Comparison of ENCODE assay signal across 8 cellular contexts in genomic region chr12:122870867-122871664, GRCh38. TPM values are rescaled to one million over a fixed set of nuclear protein-coding genes. Genes with fewer than 3 reads are reported as not detected.
A peak's percentile ranks its signal among the peaks of the same experiment; 100 is the strongest.
DNase-seq lines count a peak whose midpoint lies in the region; ATAC-seq and TF ChIP-seq lines count a peak whose summit lies in the region.

No MANE protein-coding gene starts in this region.

- H3K4me1 Mint-ChIP-seq in effector memory CD8-positive, alpha-beta T cell (ENCODE audit: low read depth in 2 of 2), result peaks cover 48 to 57% of the 10 kb centered on the region in 2 donors
- peaks cover 56 to 58% of the 10 kb centered on the region in 2 donors for H3K4me1 Mint-ChIP-seq in natural killer cell treated with Interleukin-12 subunit alpha and Interleukin-12 subunit beta and Interleukin-15 and Interleukin-18, amount 100 ng/mL, for 72 hours (ENCODE audit: low read depth in 2 of 2)

- no peak for ATAC-seq in effector memory CD8-positive, alpha-beta T cell (replicated peaks)
- ATAC-seq in natural killer cell treated with Interleukin-12 subunit alpha and Interleukin-12 subunit beta and Interleukin-15 and Interleukin-18, amount 100 ng/mL, for 72 hours, result no peak
- ATAC-seq in HG03378 (IDR thresholded peaks at IDR 0.05; ENCODE audit: unreplicated experiment) (no peak), HG02610 (IDR thresholded peaks at IDR 0.05; ENCODE audit: unreplicated experiment) (no peak), GM18870 (IDR thresholded peaks at IDR 0.05; ENCODE audit: unreplicated experiment) (no peak)

- no peaks in the 10 kb centered on the region for H3K27me3 ChIP-seq in BE2C

- no peak for DNase-seq in BE2C
- DNase-seq in NB4 (ENCODE audit: low read depth), result peak; percentile 47
- no peak for DNase-seq in effector memory CD8-positive, alpha-beta T cell
- no peak for DNase-seq in natural killer cell treated with Interleukin-12 subunit alpha and Interleukin-12 subunit beta and Interleukin-15 and Interleukin-18, amount 100 ng/mL, for 72 hours (ENCODE audit: low spot score)
- DNase-seq in NCI-H187 treated with DMSO at 0.1 percent for 48 hours (lab: John Stamatoyannopoulos, UW), result no peak

- peaks cover 27% of the 10 kb centered on the region for H3K36me3 ChIP-seq in BE2C

- TF ChIP-seq POLR2A in NB4 (IDR thresholded peaks at IDR 0.05; ENCODE audit: extremely low read depth, insufficient read length), result no peak

- H3K36me3 Mint-ChIP-seq in effector memory CD8-positive, alpha-beta T cell (ENCODE audit: insufficient read depth), result peaks cover 88% of the 10 kb centered on the region
- no peaks in the 10 kb centered on the region for H3K36me3 Mint-ChIP-seq in natural killer cell treated with Interleukin-12 subunit alpha and Interleukin-12 subunit beta and Interleukin-15 and Interleukin-18, amount 100 ng/mL, for 72 hours

- no peaks in the 10 kb centered on the region for H3K27me3 Mint-ChIP-seq in effector memory CD8-positive, alpha-beta T cell
- no peaks in the 10 kb centered on the region for H3K27me3 Mint-ChIP-seq in natural killer cell treated with Interleukin-12 subunit alpha and Interleukin-12 subunit beta and Interleukin-15 and Interleukin-18, amount 100 ng/mL, for 72 hours

- H3K9me3 Mint-ChIP-seq in effector memory CD8-positive, alpha-beta T cell, result no peaks in the 10 kb centered on the region
- no peaks in the 10 kb centered on the region for H3K9me3 Mint-ChIP-seq in natural killer cell treated with Interleukin-12 subunit alpha and Interleukin-12 subunit beta and Interleukin-15 and Interleukin-18, amount 100 ng/mL, for 72 hours

- H3K9me3 ChIP-seq in BE2C, result no peaks in the 10 kb centered on the region

- peak overlapping the region; percentile 77 to 84 for H3K4me3 Mint-ChIP-seq in effector memory CD8-positive, alpha-beta T cell
- peak overlapping the region; percentile 89 for H3K4me3 Mint-ChIP-seq in natural killer cell treated with Interleukin-12 subunit alpha and Interleukin-12 subunit beta and Interleukin-15 and Interleukin-18, amount 100 ng/mL, for 72 hours

- peak overlapping the region; percentile 69 to 92 for H3K27ac Mint-ChIP-seq in effector memory CD8-positive, alpha-beta T cell
- peak overlapping the region; percentile 30 to 65 for H3K27ac Mint-ChIP-seq in natural killer cell treated with Interleukin-12 subunit alpha and Interleukin-12 subunit beta and Interleukin-15 and Interleukin-18, amount 100 ng/mL, for 72 hours

- H3K4me1 ChIP-seq in BE2C, result peaks cover 35% of the 10 kb centered on the region

- H3K4me3 ChIP-seq in BE2C (ENCODE audit: low read depth, low read length) (peak overlapping the region; percentile 27), NB4 (ENCODE audit: low read depth, low read length) (peak overlapping the region; percentile 61)

- TF ChIP-seq CTCF in BE2C (IDR thresholded peaks at IDR 0.05; ENCODE audit: low read depth, low read length), result no peak
- no peak for TF ChIP-seq CTCF in NB4 (IDR thresholded peaks at IDR 0.05; ENCODE audit: low read depth, low read length)

RNA-seq across cellular contexts. Expression of gene VPS37B, which starts 24.9 kb away (rescaled TPM):
- polyA plus RNA-seq in BE2C (2012; ENCODE audit: insufficient read depth, insufficient read length, low read depth), result 34.9 TPM
- total RNA-seq in natural killer cell treated with Interleukin-12 subunit alpha and Interleukin-12 subunit beta and Interleukin-15 and Interleukin-18, amount 100 ng/mL, for 72 hours, result 10 to 100 TPM; 42.6 to 46.9 TPM

RNA-seq across cellular contexts. Expression of gene HIP1R, which starts 35.8 kb away (rescaled TPM):
- polyA plus RNA-seq in BE2C (2012; ENCODE audit: insufficient read depth, insufficient read length, low read depth), result 0.85 TPM
- 10 to 100 TPM; 14.8 to 48.9 TPM for total RNA-seq in natural killer cell treated with Interleukin-12 subunit alpha and Interleukin-12 subunit beta and Interleukin-15 and Interleukin-18, amount 100 ng/mL, for 72 hours
